In genomic region chr7:92806496-92806895, GRCh38 we compare ENCODE assay signal across 18 cellular contexts. TPM values are rescaled to one million over a fixed set of nuclear protein-coding genes. Genes with fewer than 3 reads are reported as not detected.
DNase-seq lines count a peak whose midpoint lies in the region; ATAC-seq, FAIRE-seq and TF ChIP-seq lines count a peak whose summit lies in the region.
"Had no signal": no experiment of that assay in that cellular context is flagged by ENCODE, and none has a peak within 500 bp of the region (broad histone marks: within the 10 kb centered on the region; RNA-seq: fewer than 3 reads in every experiment).

No MANE protein-coding gene starts in this region.

- intact Hi-C loops in natural killer cell (cut with micrococcal nuclease), result no loop called here
- intact Hi-C loops in Panc1 (cut with micrococcal nuclease; ENCODE audit: unreplicated experiment), result no loop called here
- intact Hi-C loops in OCI-LY7 (cut with micrococcal nuclease; ENCODE audit: unreplicated experiment), result no loop called here

- H3K36me3 Mint-ChIP-seq in natural killer cell treated with Interleukin-12 subunit alpha and Interleukin-12 subunit beta and Interleukin-15 and Interleukin-18, amount 100 ng/mL, for 72 hours, result peaks cover 23% of the 10 kb centered on the region
- no peaks in the 10 kb centered on the region for H3K36me3 Mint-ChIP-seq in natural killer cell

- CTCF ChIA-PET in Panc1 (lab: Charles Lee) (no interaction called here), OCI-LY7 (lab: Charles Lee; ENCODE audit: unreplicated experiment) (no interaction called here)

- peak overlapping the region; percentile 91 to 94 for H3K27ac Mint-ChIP-seq in natural killer cell treated with Interleukin-12 subunit alpha and Interleukin-12 subunit beta and Interleukin-15 and Interleukin-18, amount 100 ng/mL, for 72 hours
- H3K27ac Mint-ChIP-seq in natural killer cell, result no peak overlapping the region

- H3K79me2 ChIP-seq in OCI-LY7 (ENCODE audit: insufficient read depth, low read depth, low read length), result peaks cover 49% of the 10 kb centered on the region

- H3K4me3 Mint-ChIP-seq in natural killer cell treated with Interleukin-12 subunit alpha and Interleukin-12 subunit beta and Interleukin-15 and Interleukin-18, amount 100 ng/mL, for 72 hours, result no peak overlapping the region
- H3K4me3 Mint-ChIP-seq in natural killer cell, result no peak overlapping the region

- H2AFZ ChIP-seq in OCI-LY7 (ENCODE audit: low read length), result no peak overlapping the region
- H2AFZ ChIP-seq: PC-9 had no signal

- no peaks in the 10 kb centered on the region for H3K27me3 Mint-ChIP-seq in natural killer cell treated with Interleukin-12 subunit alpha and Interleukin-12 subunit beta and Interleukin-15 and Interleukin-18, amount 100 ng/mL, for 72 hours
- H3K27me3 Mint-ChIP-seq in natural killer cell (ENCODE audit: low read depth in 2 of 2), result no peaks in the 10 kb centered on the region

- H3K9me3 ChIP-seq in Panc1 (ENCODE audit: control insufficient read depth, insufficient read depth, low read depth, low read length) (no peaks in the 10 kb centered on the region), OCI-LY7 (ENCODE audit: low read length) (no peaks in the 10 kb centered on the region; the same call in 1 of the 2 replicates)

- in situ Hi-C loops in Panc1 (cut with HindIII; ENCODE audit: low pct_unique_long_range_greater_than_20kb, low sequenced_read_pairs), result no loop called here

- no TSS peak for BruUV-seq in Panc1 (replicated peaks; lab: Mats Ljungman, UMichigan)
- BruUV-seq in OCI-LY7 (replicated peaks; lab: Mats Ljungman, UMichigan), result no TSS peak

- no peak for ATAC-seq in natural killer cell treated with Interleukin-12 subunit alpha and Interleukin-12 subunit beta and Interleukin-15 and Interleukin-18, amount 100 ng/mL, for 72 hours
- ATAC-seq in natural killer cell (no peak), Panc1 (no peak)
- ATAC-seq: Right ventricle myocardium inferior had no signal

- peak overlapping the region; percentile 29; the same call in 1 of the 2 replicates for H3K27ac ChIP-seq in Panc1 (ENCODE audit: low read length)
- H3K27ac ChIP-seq in epithelial cell of prostate, result peak overlapping the region; percentile 80
- no peak overlapping the region for H3K27ac ChIP-seq in OCI-LY7 (ENCODE audit: low read depth, low read length, poor library complexity, severe bottlenecking)
- H3K27ac ChIP-seq: PC-9 had no signal

- DNase-seq in natural killer cell treated with Interleukin-12 subunit alpha and Interleukin-12 subunit beta and Interleukin-15 and Interleukin-18, amount 100 ng/mL, for 72 hours (ENCODE audit: low spot score), result no peak
- no peak for DNase-seq in natural killer cell
- DNase-seq in Panc1 (ENCODE audit: low read depth, low spot score), result no peak
- peak; percentile 74 for DNase-seq in epithelial cell of prostate (ENCODE audit: low read depth, low spot score)
- no peak for DNase-seq in urothelium cell line (ENCODE audit: low spot score)
- no peak for DNase-seq in OCI-LY7 (ENCODE audit: low spot score)
- DNase-seq in DMS79 (lab: John Stamatoyannopoulos, UW), result no peak
- no peak for DNase-seq in SW480 (ENCODE audit: low spot score)
- DNase-seq: COR-L47, DMS53, H7, Kasumi-1, NCI-H1105, NCI-H1694, NCI-H2107, NCI-H446, PC-9 had no signal

- no peaks in the 10 kb centered on the region for H3K27me3 ChIP-seq in Panc1 (ENCODE audit: control insufficient read depth, insufficient read depth, low read length)

- H3K4me2 ChIP-seq in OCI-LY7 (ENCODE audit: low read length), result no peak overlapping the region
- H3K4me2 ChIP-seq: PC-9 had no signal

- POLR2A ChIA-PET in Panc1 (lab: Charles Lee) (no interaction called here), OCI-LY7 (lab: Charles Lee) (no interaction called here)

- peaks cover 41% of the 10 kb centered on the region for H3K4me1 ChIP-seq in Panc1 (ENCODE audit: control insufficient read depth, insufficient read depth, low read length)
- peaks cover 37% of the 10 kb centered on the region for H3K4me1 ChIP-seq in OCI-LY7 (ENCODE audit: insufficient read depth, low read length, poor library complexity, severe bottlenecking)

- H3K4me3 ChIP-seq in Panc1 (ENCODE audit: low read depth in 2 of 2, low read length in 2 of 2), result no peak overlapping the region
- no peak overlapping the region for H3K4me3 ChIP-seq in OCI-LY7 (ENCODE audit: low read depth, low read length, poor library complexity, severe bottlenecking)
- H3K4me3 ChIP-seq: PC-9 had no signal

- TF ChIP-seq CTCF in natural killer cell (IDR thresholded peaks at IDR 0.05) (no peak), Panc1 (IDR thresholded peaks at IDR 0.05) (no peak), OCI-LY7 (conservative IDR thresholded peaks at IDR 0.05; ENCODE audit: low read length) (no peak)

- H4K20me1 ChIP-seq in OCI-LY7 (ENCODE audit: insufficient read depth, low read length), result no peaks in the 10 kb centered on the region

- H3K36me3 ChIP-seq in Panc1 (ENCODE audit: control insufficient read depth, insufficient read depth, low read length) (no peaks in the 10 kb centered on the region), OCI-LY7 (ENCODE audit: insufficient read depth, low read length) (peaks cover 40% of the 10 kb centered on the region)

- H3K4me1 Mint-ChIP-seq in natural killer cell treated with Interleukin-12 subunit alpha and Interleukin-12 subunit beta and Interleukin-15 and Interleukin-18, amount 100 ng/mL, for 72 hours (ENCODE audit: low read depth in 2 of 2), result peaks cover 56 to 66% of the 10 kb centered on the region in 2 donors
- peaks cover 23 to 25% of the 10 kb centered on the region in 2 donors for H3K4me1 Mint-ChIP-seq in natural killer cell

- H3K9me2 ChIP-seq in OCI-LY7 (ENCODE audit: insufficient read depth, low read length), result no peaks in the 10 kb centered on the region

- H3K9me3 Mint-ChIP-seq in natural killer cell treated with Interleukin-12 subunit alpha and Interleukin-12 subunit beta and Interleukin-15 and Interleukin-18, amount 100 ng/mL, for 72 hours, result no peaks in the 10 kb centered on the region
- H3K9me3 Mint-ChIP-seq in natural killer cell, result no peaks in the 10 kb centered on the region

- peak; percentile 44 for FAIRE-seq in urothelium cell line (lab: Jason Lieb, UNC)

RNA-seq across cellular contexts. Expression of gene CDK6, which starts 29.9 kb away (rescaled TPM):
- 100 to 1,000 TPM; 278 to 404 TPM for total RNA-seq in natural killer cell treated with Interleukin-12 subunit alpha and Interleukin-12 subunit beta and Interleukin-15 and Interleukin-18, amount 100 ng/mL, for 72 hours
- total RNA-seq in natural killer cell (10 to 100 TPM; 41.1 to 46.3 (median 45.1) TPM), Panc1 (2021; ENCODE audit: unreplicated experiment) (57.4 TPM), OCI-LY7 (2022) (35.5 and 45.4 TPM in 2 replicates)
- polyA plus RNA-seq in Panc1 (2012; ENCODE audit: insufficient read length), result 8.6 TPM
- 43.6 and 44.1 TPM in 2 replicates for total RNA-seq in OCI-LY7 (2014; rRNA removed; shearing (Covaris generic))

Comparison
In these comparisons a context has a peak if more than half of its experiments do, and no peak if none do; other contexts are left out.
1. H3K27ac Mint-ChIP-seq: peak in natural killer cell treated with Interleukin-12 subunit alpha and Interleukin-12 subunit beta and Interleukin-15 and Interleukin-18, amount 100 ng/mL, for 72 hours (2 of 2); none in natural killer cell (0 of 2).